8 cellular contexts compared by ENCODE assay signal in genomic region chr16:589658-590159, GRCh38. TPM values are rescaled to one million over a fixed set of nuclear protein-coding genes. Genes with fewer than 3 reads are reported as not detected.
DNase-seq lines count a peak whose midpoint lies in the region; ATAC-seq, FAIRE-seq and TF ChIP-seq lines count a peak whose summit lies in the region.

RAB40C (plus strand) TSS chr16:590066; CDS start chr16:590292, 226 bp downstream.

- H3K36me3 Mint-ChIP-seq in Caco-2 (ENCODE audit: insufficient read depth, unreplicated experiment): peaks cover 44% of the 10 kb centered on the region

- peak; percentile 71 for ATAC-seq in GM21381 (IDR thresholded peaks at IDR 0.05; ENCODE audit: unreplicated experiment)

- H3K27ac ChIP-seq in effector memory CD4-positive, alpha-beta T cell (ENCODE audit: insufficient read depth, low read length, poor library complexity, severe bottlenecking): peak within 1 kb of the TSS; percentile 89
- peak within 1 kb of the TSS; percentile 91 for H3K27ac ChIP-seq in mesenchymal stem cell (ENCODE audit: low read length, poor library complexity, severe bottlenecking)

- intact Hi-C loops in Caco-2 (cut with micrococcal nuclease; ENCODE audit: unreplicated experiment): loop anchor here (2.0 to 5.0 kb wide), 2 partner anchors 47 to 62 kb away; partner anchors contain the start of genes CAPN15 and METTL26

- H3K4me1 Mint-ChIP-seq in Caco-2 (ENCODE audit: low read depth, unreplicated experiment): peaks cover 25% of the 10 kb centered on the region

- H4K8ac ChIP-seq in mesenchymal stem cell (ENCODE audit: low read length): peak within 1 kb of the TSS; percentile 98

- H3K9me3 ChIP-seq in Caco-2 (no peaks in the 10 kb centered on the region), mesenchymal stem cell (ENCODE audit: control insufficient read depth, low read length) (no peaks in the 10 kb centered on the region)
- no peaks in the 10 kb centered on the region for H3K9me3 ChIP-seq in effector memory CD4-positive, alpha-beta T cell (ENCODE audit: control insufficient read depth, low read length)

- POLR2A ChIA-PET in Caco-2 (lab: Charles Lee): interaction anchor here (1.2 kb wide), 1 partner anchor 1566 kb away, joined by 6 read pairs; the partner anchor contains the start of gene TRAF7

- no peaks in the 10 kb centered on the region for H3K9me3 Mint-ChIP-seq in Caco-2 (ENCODE audit: unreplicated experiment)

- H3K4me3 Mint-ChIP-seq in Caco-2 (ENCODE audit: unreplicated experiment): peak within 1 kb of the TSS; percentile 75

- peak; percentile 96 for FAIRE-seq in HTR-8/SVneo (lab: Jason Lieb, UNC)

- WGBS in mesenchymal stem cell: under 1% methylated on average over 16 of the region's 61 CpGs

- peak within 1 kb of the TSS; percentile 91 for H2AFZ ChIP-seq in mesenchymal stem cell (ENCODE audit: low read depth, low read length)

- peak within 1 kb of the TSS; percentile 92 for H4K91ac ChIP-seq in mesenchymal stem cell (ENCODE audit: low read length)

- peak within 1 kb of the TSS; percentile 95 for H3K9ac ChIP-seq in mesenchymal stem cell (ENCODE audit: low read length)

- no peaks in the 10 kb centered on the region for H3K27me3 Mint-ChIP-seq in Caco-2 (ENCODE audit: insufficient read depth, unreplicated experiment)

- peak within 1 kb of the TSS; percentile 95 for H3K4me2 ChIP-seq in mesenchymal stem cell (ENCODE audit: low read length, poor library complexity, severe bottlenecking)

- H3K27me3 ChIP-seq in Caco-2 (replicated peaks; ENCODE audit: control insufficient read depth, insufficient read depth, low read length) (no peaks in the 10 kb centered on the region), mesenchymal stem cell (ENCODE audit: control insufficient read depth in 1 of 2, insufficient read depth in 1 of 2, low read length in 2 of 2) (no peaks in the 10 kb centered on the region)
- H3K27me3 ChIP-seq in effector memory CD4-positive, alpha-beta T cell (replicated peaks; ENCODE audit: control insufficient read depth, insufficient read depth, low read length, poor library complexity, severe bottlenecking): no peaks in the 10 kb centered on the region

- H3K4me3 ChIP-seq in Caco-2 (ENCODE audit: low read depth, low read length) (peak within 1 kb of the TSS; percentile 77), mesenchymal stem cell (ENCODE audit: insufficient read depth in 1 of 2, low read depth in 1 of 2, low read length in 2 of 2) (peak within 1 kb of the TSS; percentile 89 to 97)
- peak within 1 kb of the TSS; percentile 85 for H3K4me3 ChIP-seq in effector memory CD4-positive, alpha-beta T cell (ENCODE audit: insufficient read depth, low read depth, low read length, poor library complexity, severe bottlenecking)

- peak within 1 kb of the TSS; percentile 95 for H2BK5ac ChIP-seq in mesenchymal stem cell (ENCODE audit: low read depth, low read length, poor library complexity, severe bottlenecking)

- peak; percentile 97 to 98 for DNase-seq in Caco-2
- DNase-seq in HTR-8/SVneo (ENCODE audit: insufficient read length, low spot score): peak; percentile 99
- DNase-seq in NOMO-1 (lab: John Stamatoyannopoulos, UW; ENCODE audit: unreplicated experiment in 2 of 2): peak; percentile 93 to 96
- DNase-seq in activated CD8-positive, alpha-beta memory T cell treated with anti-CD3 and anti-CD28 coated beads for 48 hours (ENCODE audit: low read depth in 2 of 3, low spot score in 2 of 3): peak; percentile 98
- peak; percentile 98 for DNase-seq in effector memory CD4-positive, alpha-beta T cell
- DNase-seq in mesenchymal stem cell: peak; percentile 97
- DNase-seq in stimulated activated CD8-positive, alpha-beta memory T cell treated with anti-CD3 and anti-CD28 coated beads, Interleukin-12 subunit alpha, Interleukin-12 subunit beta, amount 100 ng/mL, for 24 hours (ENCODE audit: extremely low read depth): peak; percentile 98

- CTCF ChIA-PET in Caco-2 (lab: Charles Lee): no interaction called here

- H3K14ac ChIP-seq in mesenchymal stem cell (ENCODE audit: low read length in 2 of 2): peak within 1 kb of the TSS in 1 of 2 experiments; percentile 98

- peak within 1 kb of the TSS in 1 of 2 experiments; percentile 81 for H3K23ac ChIP-seq in mesenchymal stem cell (ENCODE audit: low read length in 2 of 2)

- H2BK15ac ChIP-seq in mesenchymal stem cell (ENCODE audit: low read depth, poor library complexity, severe bottlenecking): peak within 1 kb of the TSS; percentile 90

- peaks cover 34% of the 10 kb centered on the region for H3K79me1 ChIP-seq in mesenchymal stem cell (replicated peaks; ENCODE audit: low read length, poor library complexity, severe bottlenecking)

- H3K36me3 ChIP-seq in Caco-2 (ENCODE audit: control insufficient read depth, insufficient read depth, low read length) (no peaks in the 10 kb centered on the region; the same call in 1 of the 2 replicates), mesenchymal stem cell (ENCODE audit: control insufficient read depth in 1 of 2, insufficient read depth in 2 of 2, low read depth in 1 of 2, low read length in 2 of 2) (peaks cover 0 to 16% of the 10 kb centered on the region in 2 experiments)
- no peaks in the 10 kb centered on the region for H3K36me3 ChIP-seq in effector memory CD4-positive, alpha-beta T cell (ENCODE audit: control insufficient read depth, insufficient read depth, low read length)

- TF ChIP-seq CTCF in Caco-2 (IDR thresholded peaks at IDR 0.05; ENCODE audit: insufficient read depth in 1 of 2, low read depth in 1 of 2, low read length in 1 of 2, severe bottlenecking in 1 of 2, unreplicated experiment in 1 of 2): no peak

- peak within 1 kb of the TSS; percentile 52 to 89 for H2BK12ac ChIP-seq in mesenchymal stem cell (ENCODE audit: low read length in 2 of 2)

- H3K18ac ChIP-seq in mesenchymal stem cell (ENCODE audit: low read depth in 1 of 2, low read length in 2 of 2): peak within 1 kb of the TSS; percentile 96 to 100

- H3K4ac ChIP-seq in mesenchymal stem cell (ENCODE audit: low read depth in 1 of 2, low read length in 2 of 2): peak within 1 kb of the TSS; percentile 64 to 88

- no TSS peak for BruUV-seq in Caco-2 (replicated peaks; lab: Mats Ljungman, UMichigan)

- peak within 1 kb of the TSS; percentile 95 for H3K27ac Mint-ChIP-seq in Caco-2 (ENCODE audit: unreplicated experiment)

- H3K4me1 ChIP-seq in Caco-2 (peaks cover 32% of the 10 kb centered on the region), mesenchymal stem cell (ENCODE audit: control insufficient read depth, insufficient read depth, low read depth, low read length) (peaks cover 59% of the 10 kb centered on the region)
- peaks cover 19% of the 10 kb centered on the region for H3K4me1 ChIP-seq in effector memory CD4-positive, alpha-beta T cell (ENCODE audit: control insufficient read depth, insufficient read depth, low read length, poor library complexity, severe bottlenecking)

- no peak within 1 kb of the TSS for H2AK5ac ChIP-seq in mesenchymal stem cell (ENCODE audit: low read length, severe bottlenecking)

- H2BK120ac ChIP-seq in mesenchymal stem cell (ENCODE audit: low read depth, low read length): peak within 1 kb of the TSS; percentile 90

RNA-seq across cellular contexts. Expression of gene RAB40C, which starts in this region (rescaled TPM):
- 18.7 and 19.1 TPM in 2 replicates for total RNA-seq in Caco-2 (2022)
- polyA plus RNA-seq in mesenchymal stem cell (2013, experiment 1 of 2): 11.2 TPM
- polyA plus RNA-seq in mesenchymal stem cell (2013, experiment 2 of 2): 12.0 TPM

Comparison
In these comparisons a context has a peak if more than half of its experiments do, and no peak if none do; other contexts are left out.
1. Peak in every context shown above with its lines: DNase-seq, ATAC-seq, H3K4me3 ChIP-seq and H3K27ac ChIP-seq.